In genomic region chr20:11166716-11167115, GRCh38 we compare ENCODE assay signal across 24 cellular contexts.
"Had no signal": no experiment of that assay in that cellular context is flagged by ENCODE, and none has a peak within 500 bp of the region (broad histone marks: within the 10 kb centered on the region; RNA-seq: fewer than 3 reads in every experiment).

No MANE protein-coding gene starts in this region.

- DNase-seq: Karpas-422, KG1, MG63, NCI-H1092, NCI-H1105 treated with DMSO at 0.1 percent for 48 hours, NCI-H1417 treated with DMSO at 0.1 percent for 48 hours, NCI-H146, NCI-H1694 treated with DMSO at 0.1 percent for 48 hours, NCI-H1930, NCI-H2081, NCI-H2107, NCI-H226, NCI-H446, NCI-H510A, NCI-H524 treated with DMSO at 0.1 percent for 48 hours, NCI-H69, NCI-H774, SHP77, SK-N-SH, SW 1271 had no signal

- H3K9ac ChIP-seq: SK-N-SH had no signal

- H3K36me3 ChIP-seq: MG63 had no signal

- H3K27me3 ChIP-seq: MG63 had no signal

- H3K27ac ChIP-seq: HL-60, RWPE1 had no signal

- H3K4me3 ChIP-seq: MG63 had no signal

- H3K9me3 ChIP-seq: MG63, SK-N-SH had no signal

- H3K4me2 ChIP-seq: SK-N-SH had no signal

- FAIRE-seq: HTR-8/SVneo, RCC 7860 had no signal
